18 cellular contexts compared by ENCODE assay signal in the genomic region with DNA sequence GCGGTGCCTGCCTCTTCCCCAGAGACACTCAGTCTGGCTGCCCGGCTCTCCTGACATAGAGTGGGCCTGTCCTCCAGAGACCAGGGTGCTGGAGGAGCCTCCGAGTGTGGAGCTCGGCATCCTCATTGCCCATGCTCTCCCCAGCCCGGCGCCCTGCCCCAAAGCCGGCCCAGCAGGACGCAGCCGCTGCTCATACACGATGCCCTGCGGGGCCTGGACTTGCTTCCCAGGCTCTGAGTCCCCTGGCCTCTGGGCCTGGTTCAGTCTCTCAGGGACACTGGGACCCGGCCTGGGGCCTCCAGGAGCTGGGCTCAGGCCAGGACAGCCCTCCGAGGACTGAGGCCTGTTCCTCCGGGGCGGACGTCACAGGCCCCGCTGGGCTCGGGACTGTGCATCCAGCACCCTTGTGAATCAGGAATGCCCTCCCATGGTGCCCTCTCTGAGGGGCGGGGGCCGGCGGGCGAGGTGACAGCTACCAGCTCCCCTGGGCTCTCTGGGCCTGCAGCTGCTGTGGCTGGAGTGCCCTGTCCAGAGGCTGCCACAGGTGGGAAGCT. TPM values are rescaled to one million over a fixed set of nuclear protein-coding genes. Genes with fewer than 3 reads are reported as not detected.
DNase-seq lines count a peak whose midpoint lies in the region; ATAC-seq and TF ChIP-seq lines count a peak whose summit lies in the region.
"Had no signal": no experiment of that assay in that cellular context is flagged by ENCODE, and none has a peak within 500 bp of the region (broad histone marks: within the 10 kb centered on the region; RNA-seq: fewer than 3 reads in every experiment).

No MANE protein-coding gene starts in this region.

- WGBS in trophoblast cell (ENCODE audit: extremely low coverage, insufficient coverage, insufficient read length): no CpG with 5 or more reads among the region's 22 CpGs

- no peak for ATAC-seq in GM19035 (IDR thresholded peaks at IDR 0.05; ENCODE audit: unreplicated experiment)
- ATAC-seq in HG03095 (IDR thresholded peaks at IDR 0.05; ENCODE audit: unreplicated experiment): no peak
- ATAC-seq: activated naive CD8-positive, alpha-beta T cell treated with anti-CD3 and anti-CD28 coated beads, Interleukin-2, amount 50 U/mL, for 24 hours had no signal

- no peaks in the 10 kb centered on the region for H3K79me2 ChIP-seq in trophoblast cell (ENCODE audit: control insufficient read depth, insufficient read depth, low read length, poor library complexity)

- no peak for TF ChIP-seq CTCF in 22Rv1 (IDR thresholded peaks at IDR 0.05)
- TF ChIP-seq CTCF in GM13977 (IDR thresholded peaks at IDR 0.05; ENCODE audit: extremely low read depth, insufficient read depth, missing control alignments): no peak

- peaks cover 20 to 21% of the 10 kb centered on the region in 2 experiments for H3K36me3 ChIP-seq in trophoblast cell (ENCODE audit: control insufficient read depth in 1 of 2, insufficient read depth in 2 of 2, low read length in 2 of 2)
- H3K36me3 ChIP-seq: breast epithelium had no signal

- no peak overlapping the region for H2BK5ac ChIP-seq in trophoblast cell (ENCODE audit: low read depth, low read length, poor library complexity)

- H4K91ac ChIP-seq in trophoblast cell (ENCODE audit: low read depth, low read length): no peak overlapping the region

- no peak overlapping the region for H4K8ac ChIP-seq in trophoblast cell (ENCODE audit: low read depth, low read length)

- no peaks in the 10 kb centered on the region for H3K9me3 ChIP-seq in trophoblast cell (ENCODE audit: insufficient read depth, low read depth, low read length)
- H3K9me3 ChIP-seq: breast epithelium, testis had no signal

- H2BK120ac ChIP-seq in trophoblast cell (ENCODE audit: insufficient read depth, low read length, poor library complexity): no peak overlapping the region

- H2AK5ac ChIP-seq in trophoblast cell (ENCODE audit: low read length): no peak overlapping the region

- H3K79me1 ChIP-seq in trophoblast cell (ENCODE audit: low read length): no peaks in the 10 kb centered on the region

- no peak overlapping the region for H3K4me2 ChIP-seq in trophoblast cell (ENCODE audit: low read length)

- H3K27ac ChIP-seq in 22Rv1: peak overlapping the region; percentile 65; the same call in 1 of the 2 replicates
- peak overlapping the region; percentile 99 for H3K27ac ChIP-seq in cingulate gyrus (ENCODE audit: low read depth, low read length)
- H3K27ac ChIP-seq in trophoblast cell (ENCODE audit: low read depth, low read length): no peak overlapping the region
- H3K27ac ChIP-seq: breast epithelium, HL-60, testis had no signal

- no peak overlapping the region for H3K14ac ChIP-seq in trophoblast cell (ENCODE audit: low read length)

- no peak overlapping the region for H2BK12ac ChIP-seq in trophoblast cell (ENCODE audit: low read length)

- H3K4me3 ChIP-seq in trophoblast cell (ENCODE audit: low read depth, low read length): no peak overlapping the region
- H3K4me3 ChIP-seq: breast epithelium, testis had no signal

- H2AFZ ChIP-seq in trophoblast cell (ENCODE audit: insufficient read depth, low read length, poor library complexity): no peak overlapping the region

- in situ Hi-C loops in GM13977 (cut with MboI; ENCODE audit: low pct_unique_long_range_greater_than_20kb, low sequenced_read_pairs, unreplicated experiment): loop anchor here (10.0 kb wide), 1 partner anchor 235 kb away; no protein-coding TSS in a partner anchor

- H3K4ac ChIP-seq in trophoblast cell (ENCODE audit: low read depth, low read length): no peak overlapping the region

- H3K27me3 ChIP-seq in trophoblast cell (ENCODE audit: insufficient read depth, low read length): no peaks in the 10 kb centered on the region
- H3K27me3 ChIP-seq: testis had no signal

- H3K23ac ChIP-seq in trophoblast cell (ENCODE audit: low read length): no peak overlapping the region

- no peak overlapping the region for H4K12ac ChIP-seq in trophoblast cell (ENCODE audit: low read depth, low read length)

- no peak overlapping the region for H3K18ac ChIP-seq in trophoblast cell (ENCODE audit: low read length)

- DNase-seq in D341Med (ENCODE audit: low spot score) (peak; percentile 32), trophoblast cell (peak; percentile 78 to 79), Ammon's horn (ENCODE audit: low spot score) (no peak), GM13977 (ENCODE audit: low spot score) (no peak)
- DNase-seq: activated CD4-positive, alpha-beta T cell treated with anti-CD3 and anti-CD28 coated beads for 1 hour; activated naive CD8-positive, alpha-beta T cell treated with anti-CD3 and anti-CD28 coated beads, Interleukin-2, amount 50 U/mL, for 24 hours; IMR-90; mammary epithelial cell; NCI-H1417 treated with DMSO at 0.1 percent for 48 hours; NCI-H524 treated with DMSO at 0.1 percent for 48 hours; SW 1271; testis had no signal

- H3K4me1 ChIP-seq in trophoblast cell (ENCODE audit: control insufficient read depth in 1 of 2, insufficient read depth in 2 of 2, low read length in 2 of 2): peaks cover 3 to 21% of the 10 kb centered on the region in 2 experiments

- no peak overlapping the region for H3K9ac ChIP-seq in trophoblast cell (ENCODE audit: low read length)

RNA-seq across cellular contexts. Expression of a gene that starts 23.2 kb away (rescaled TPM):
- 0.11 and 0.12 TPM in 2 replicates for polyA plus RNA-seq in trophoblast cell (2013)

RNA-seq across cellular contexts. Expression of a gene that starts 57.8 kb away (rescaled TPM):
- polyA plus RNA-seq in trophoblast cell (2013): 6.8 and 7.2 TPM in 2 replicates

Comparison
In these comparisons a context has a peak if more than half of its experiments do, and no peak if none do; other contexts are left out.
1. DNase-seq: peak in D341Med (single experiment) and trophoblast cell (2 of 2); none in Ammon's horn (single experiment) and GM13977 (single experiment).